Comparison of ENCODE assay signal across 9 cellular contexts in genomic region chr18:3220868-3221267, GRCh38. TPM values are rescaled to one million over a fixed set of nuclear protein-coding genes. Genes with fewer than 3 reads are reported as not detected.
DNase-seq lines count a peak whose midpoint lies in the region; ATAC-seq, FAIRE-seq and TF ChIP-seq lines count a peak whose summit lies in the region.
"Not testable (repeated sequence)": the region's sequence is repeated elsewhere in the genome, so short reads cannot be mapped to it uniquely, and the experiment has no call there.
"Had no signal": no experiment of that assay in that cellular context is flagged by ENCODE, and none has a peak within 500 bp of the region (broad histone marks: within the 10 kb centered on the region; RNA-seq: fewer than 3 reads in every experiment).

No MANE protein-coding gene starts in this region.

- not testable (repeated sequence) for H3K36me3 ChIP-seq in K562 (ENCODE audit: control insufficient read depth, insufficient read depth, low read length); esophagus muscularis mucosa; heart left ventricle; psoas muscle (ENCODE audit: insufficient read depth in 1 of 2, low read depth in 1 of 2); tibial artery
- H3K36me3 ChIP-seq in right atrium auricular region (peaks cover 15% of the 10 kb centered on the region), skeletal muscle tissue (ENCODE audit: control insufficient read depth in 3 of 3, insufficient read depth in 3 of 3, low read length in 3 of 3) (peaks cover 7 to 11% (median 8%) of the 10 kb centered on the region in 3 donors)

- H3K9me1 ChIP-seq in K562 (ENCODE audit: control insufficient read depth, insufficient read depth, low read length) = not testable (repeated sequence)

- in situ Hi-C loops in K562 (cut with MboI) = not testable (repeated sequence)

- not testable (repeated sequence) for H3K27me3 Mint-ChIP-seq in WTC11 (ENCODE audit: low read depth)

- H3K9me3 Mint-ChIP-seq in WTC11 = not testable (repeated sequence)

- TF ChIP-seq RAD21 in K562 (CRISPR knock-in tag; conservative IDR thresholded peaks at IDR 0.05 in 1 of 2, IDR thresholded peaks at IDR 0.05 in 1 of 2) = not testable (repeated sequence)

- DNase-seq in WTC11 (ENCODE audit: low spot score); K562 (ENCODE audit: extremely low read depth in 1 of 4, low spot score in 3 of 4); esophagus muscularis mucosa (ENCODE audit: extremely low spot score); heart left ventricle; right atrium auricular region (ENCODE audit: low spot score); psoas muscle; tibial artery: not testable (repeated sequence)

- H3K27ac ChIP-seq in K562 (ENCODE audit: extremely low read depth, low read depth, low read length) = not testable (repeated sequence)
- H3K27ac ChIP-seq in esophagus muscularis mucosa (replicated peaks in 1 of 4) (peak overlapping the region; percentile 76 to 82 (median 82)), heart left ventricle (peak overlapping the region in 11 of 12 donors; percentile 77 to 97 (median 91)), right atrium auricular region (peak overlapping the region; percentile 83 to 94), psoas muscle (peak overlapping the region; percentile 95), skeletal muscle tissue (ENCODE audit: low read depth, low read length) (peak overlapping the region; percentile 98), tibial artery (peak overlapping the region; percentile 80 to 81)

- BruUV-seq in K562 (replicated peaks; lab: Mats Ljungman, UMichigan) = not testable (repeated sequence)

- H3K79me2 ChIP-seq in K562 (ENCODE audit: control insufficient read depth, insufficient read depth, low read length) = not testable (repeated sequence)

- TF ChIP-seq EP300 in K562 (IDR thresholded peaks at IDR 0.05; ENCODE audit: low read length); esophagus muscularis mucosa (IDR thresholded peaks at IDR 0.05): not testable (repeated sequence)

- 69% methylated on average over 4 of the region's 4 CpGs for WGBS in K562 (ENCODE audit: insufficient coverage, low coverage, missing lambda C conversion rate)
- WGBS in esophagus muscularis mucosa = 96% methylated on average over 4 of the region's 4 CpGs
- 72 to 77% (median 76%) methylated on average over 4 of the region's 4 CpGs for WGBS in heart left ventricle, 4 donors
- 55 to 76% (median 60%) methylated on average over 4 of the region's 4 CpGs for WGBS in psoas muscle, 3 donors

- not testable (repeated sequence) for H3K27ac Mint-ChIP-seq in WTC11

- H3K4me1 Mint-ChIP-seq in WTC11 = peaks cover 21% of the 10 kb centered on the region

- not testable (repeated sequence) for TF ChIP-seq CTCF in WTC11 (IDR thresholded peaks at IDR 0.05); K562 (IDR thresholded peaks at IDR 0.05 in 2 of 3, conservative IDR thresholded peaks at IDR 0.05 in 1 of 3; ENCODE audit: insufficient read depth in 2 of 3, low read depth in 1 of 3, low read length in 3 of 3); esophagus muscularis mucosa (IDR thresholded peaks at IDR 0.05); heart left ventricle (IDR thresholded peaks at IDR 0.05); right atrium auricular region (IDR thresholded peaks at IDR 0.05); psoas muscle (IDR thresholded peaks at IDR 0.05); tibial artery (IDR thresholded peaks at IDR 0.05)

- ATAC-seq in WTC11, K562, heart left ventricle, psoas muscle: not testable (repeated sequence)

- not testable (repeated sequence) for H3K4me3 ChIP-seq in K562; esophagus muscularis mucosa; heart left ventricle; right atrium auricular region; psoas muscle; skeletal muscle tissue (ENCODE audit: low read length in 3 of 3); tibial artery

- TF ChIP-seq POLR2A in K562 (conservative IDR thresholded peaks at IDR 0.05); esophagus muscularis mucosa (IDR thresholded peaks at IDR 0.05; ENCODE audit: low read depth); heart left ventricle (IDR thresholded peaks at IDR 0.05): not testable (repeated sequence)

- H3K9me3 ChIP-seq in K562 (replicated peaks; ENCODE audit: control insufficient read depth, insufficient read depth, low read depth, low read length); esophagus muscularis mucosa; heart left ventricle; right atrium auricular region; psoas muscle; skeletal muscle tissue (ENCODE audit: control insufficient read depth in 3 of 3, low read length in 3 of 3); tibial artery: not testable (repeated sequence)

- POLR2A ChIA-PET in WTC11 (lab: Charles Lee) = not testable (repeated sequence)
- POLR2A ChIA-PET in K562 (lab: Yijun Ruan, JAX) = interaction anchor here (1.0 to 1.7 kb wide), 5 partner anchors 11 to 30 kb away, joined by 3 to 8 read pairs (median 3); no protein-coding TSS in a partner anchor

- H3K9ac ChIP-seq in K562 (ENCODE audit: insufficient read depth in 1 of 2, low read depth in 2 of 2, low read length in 2 of 2); skeletal muscle tissue (ENCODE audit: low read depth in 1 of 3, low read length in 3 of 3): not testable (repeated sequence)

- H2AFZ ChIP-seq in K562 (ENCODE audit: low read depth, low read length) = not testable (repeated sequence)

- intact Hi-C loops in K562 (cut with micrococcal nuclease); esophagus muscularis mucosa (cut with DNase I): not testable (repeated sequence)
- intact Hi-C loops in heart left ventricle (cut with DNase I) = loop anchor here in 1 of 10 donors (5.0 kb wide), 1 partner anchor 34 kb away; no protein-coding TSS in a partner anchor
- intact Hi-C loops in psoas muscle (cut with DNase I) = loop anchor here in 1 of 2 donors (5.0 kb wide), 1 partner anchor 34 kb away; no protein-coding TSS in a partner anchor
- intact Hi-C loops in tibial artery (cut with DNase I; ENCODE audit: low total_unique reads) = loop anchor here (10.0 kb wide), 1 partner anchor 56 kb away; no protein-coding TSS in a partner anchor

- H3K4me1 ChIP-seq in K562 (replicated peaks in 1 of 2; ENCODE audit: control insufficient read depth in 2 of 2, insufficient read depth in 2 of 2, low read length in 2 of 2) (peaks cover 5 to 12% of the 10 kb centered on the region in 2 experiments; a peak in 4 of 5 replicates), esophagus muscularis mucosa (peaks cover 5 to 33% (median 22%) of the 10 kb centered on the region in 4 donors), heart left ventricle (peaks cover 0 to 24% (median 0%) of the 10 kb centered on the region in 12 donors), psoas muscle (peaks cover 34% of the 10 kb centered on the region), skeletal muscle tissue (ENCODE audit: control insufficient read depth in 3 of 3, insufficient read depth in 3 of 3, low read length in 3 of 3) (peaks cover 19 to 33% (median 27%) of the 10 kb centered on the region in 3 donors), tibial artery (peaks cover 0 to 33% (median 2%) of the 10 kb centered on the region in 4 donors)
- not testable (repeated sequence) for H3K4me1 ChIP-seq in right atrium auricular region

- CTCF ChIA-PET in WTC11 (lab: Charles Lee) = interaction anchor here (1.2 kb wide), 1 partner anchor 157 kb away, joined by 3 read pairs; no protein-coding TSS in a partner anchor
- CTCF ChIA-PET in K562 (lab: Yijun Ruan, JAX; ENCODE audit: low intra/inter-chr PET ratio) = not testable (repeated sequence)

- H3K4me2 ChIP-seq in K562 (ENCODE audit: insufficient read depth, low read length) = not testable (repeated sequence)

- not testable (repeated sequence) for FAIRE-seq in K562 (lab: Jason Lieb, UNC)

- not testable (repeated sequence) for H3K36me3 Mint-ChIP-seq in WTC11

- not testable (repeated sequence) for H3K4me3 Mint-ChIP-seq in WTC11

- H3K27me3 ChIP-seq in K562 (ENCODE audit: control insufficient read depth in 2 of 2, insufficient read depth in 2 of 2, low read length in 2 of 2); esophagus muscularis mucosa; heart left ventricle; right atrium auricular region; psoas muscle (ENCODE audit: insufficient read depth in 3 of 3, low read length in 2 of 3); skeletal muscle tissue (ENCODE audit: control insufficient read depth in 3 of 3, insufficient read depth in 3 of 3, low read length in 3 of 3); tibial artery: not testable (repeated sequence)

- not testable (repeated sequence) for H4K20me1 ChIP-seq in K562 (replicated peaks; ENCODE audit: control insufficient read depth, insufficient read depth, low read length)

RNA-seq across cellular contexts. Expression of gene MYOM1, which starts 1.1 kb away (rescaled TPM):
- total RNA-seq in WTC11 (2021) (0.35 to 0.64 TPM (median 0.53 TPM) in 3 replicates), K562 (2014; rRNA removed) (0.41 and 0.59 TPM in 2 replicates), K562 (2014; rRNA removed; fragmentation: Illumina TruSeq; extraction: Trizol) (0.22 and 0.29 TPM in 2 replicates), K562 (2015; rRNA removed; fragmentation: Illumina TruSeq; extraction: Trizol) (0.47 and 0.64 TPM in 2 replicates), K562 (2021) (0.29 and 0.35 TPM in 2 replicates), esophagus muscularis mucosa (10 to 100 TPM; 13.3 to 31.7 (median 16.5) TPM), heart left ventricle (1,000 to 10,000 TPM in 4 of 9 donors, 100 to 1,000 TPM in 5; 393 to 1,344 (median 852) TPM), right atrium auricular region (100 to 1,000 TPM; 357 to 410 TPM), psoas muscle (100 to 1,000 TPM; 388 to 842 (median 567) TPM), skeletal muscle tissue (661 TPM)
- total RNA-seq in K562 (2011; cell fraction: chromatin; rRNA removed; ENCODE audit: low replicate concordance) = 0.44 and 1.2 TPM in 2 replicates
- total RNA-seq in K562 (2011; cell fraction: nucleolus; rRNA removed) = 0.17 and 0.26 TPM in 2 replicates
- total RNA-seq in K562 (2011; cell fraction: nucleoplasm; rRNA removed) = 0.15 and 0.29 TPM in 2 replicates
- polyA plus RNA-seq in K562 (2011; rRNA removed) (0.06 and 0.16 TPM in 2 replicates), K562 (2014; fragmentation: Illumina TruSeq; extraction: Trizol) (0.25 and 0.71 TPM in 2 replicates), K562 (2014; fragmentation: Nextera tagmentation; extraction: Ambion mirVana) (under 1 TPM; 0.01 to 0.03 TPM), K562 (2014; rRNA removed) (0.32 and 0.62 TPM in 2 replicates), heart left ventricle (100 to 1,000 TPM; 112 to 262 TPM), psoas muscle (100 to 1,000 TPM in 2 of 3 donors, 10 to 100 TPM in 1; 54.8 to 209 (median 117) TPM)
- 0.06 and 0.15 TPM in 2 replicates for polyA plus RNA-seq in K562 (2011; cell fraction: cytosol; rRNA removed)
- 0.26 and 0.32 TPM in 2 replicates for polyA plus RNA-seq in K562 (2011; cell fraction: nucleus; rRNA removed)
- 0.44 and 1.8 TPM in 2 replicates for polyA plus RNA-seq in K562 (2012)
- 0.25 and 0.30 TPM in 2 replicates for polyA minus RNA-seq in K562 (2011; rRNA and poly(A)+ RNA removed)
- 0.18 and 0.19 TPM in 2 replicates for polyA minus RNA-seq in K562 (2011; cell fraction: cytosol; rRNA and poly(A)+ RNA removed)
- 0.13 and 0.33 TPM in 2 replicates for polyA minus RNA-seq in K562 (2011; cell fraction: nucleus; rRNA and poly(A)+ RNA removed)
- total RNA-seq: Daoy had no signal

RNA-seq across cellular contexts. Expression of gene MYL12A, which starts 26.7 kb away (rescaled TPM):
- total RNA-seq in WTC11 (2021) (205 to 230 TPM (median 213 TPM) in 3 replicates), K562 (2014; rRNA removed) (426 and 468 TPM in 2 replicates), K562 (2014; rRNA removed; fragmentation: Illumina TruSeq; extraction: Trizol) (562 and 622 TPM in 2 replicates), K562 (2015; rRNA removed; fragmentation: Illumina TruSeq; extraction: Trizol) (508 and 559 TPM in 2 replicates), K562 (2021) (308 TPM in 2 replicates), esophagus muscularis mucosa (100 to 1,000 TPM; 297 to 460 (median 380) TPM), heart left ventricle (1,000 to 10,000 TPM; 1,642 to 7,537 (median 4,549) TPM), right atrium auricular region (1,000 to 10,000 TPM; 1,108 to 5,712 TPM), psoas muscle (1,000 to 10,000 TPM in 3 of 4 donors, 100 to 1,000 TPM in 1; 995 to 3,547 (median 2,203) TPM), skeletal muscle tissue (694 TPM)
- 123 and 212 TPM in 2 replicates for total RNA-seq in K562 (2011; cell fraction: chromatin; rRNA removed; ENCODE audit: low replicate concordance)
- total RNA-seq in K562 (2011; cell fraction: nucleolus; rRNA removed) = 138 and 168 TPM in 2 replicates
- total RNA-seq in K562 (2011; cell fraction: nucleoplasm; rRNA removed) = 206 and 258 TPM in 2 replicates
- polyA plus RNA-seq in K562 (2011; rRNA removed) (714 and 790 TPM in 2 replicates), K562 (2014; fragmentation: Illumina TruSeq; extraction: Trizol) (471 and 510 TPM in 2 replicates), K562 (2014; fragmentation: Nextera tagmentation; extraction: Ambion mirVana) (1,000 to 10,000 TPM in 1 of 2 experiments, 100 to 1,000 TPM in 1; 837 to 1,031 TPM), K562 (2014; rRNA removed) (365 and 466 TPM in 2 replicates), heart left ventricle (1,000 to 10,000 TPM; 2,104 to 2,994 TPM), psoas muscle (1,000 to 10,000 TPM in 2 of 3 donors, 100 to 1,000 TPM in 1; 957 to 3,920 (median 1,327) TPM)
- polyA plus RNA-seq in K562 (2011; cell fraction: cytosol; rRNA removed) = 163 and 438 TPM in 2 replicates
- 127 and 293 TPM in 2 replicates for polyA plus RNA-seq in K562 (2011; cell fraction: nucleus; rRNA removed)
- 525 and 687 TPM in 2 replicates for polyA plus RNA-seq in K562 (2012)
- 571 and 811 TPM in 2 replicates for polyA minus RNA-seq in K562 (2011; rRNA and poly(A)+ RNA removed)
- polyA minus RNA-seq in K562 (2011; cell fraction: cytosol; rRNA and poly(A)+ RNA removed) = 177 and 220 TPM in 2 replicates
- polyA minus RNA-seq in K562 (2011; cell fraction: nucleus; rRNA and poly(A)+ RNA removed) = 135 and 263 TPM in 2 replicates

RNA-seq across cellular contexts. Expression of gene MYL12B, which starts 41.1 kb away (rescaled TPM):
- total RNA-seq in WTC11 (2021) = 158 to 173 TPM (median 163 TPM) in 3 replicates
- 18.4 and 30.7 TPM in 2 replicates for total RNA-seq in K562 (2011; cell fraction: chromatin; rRNA removed; ENCODE audit: low replicate concordance)
- 35.7 and 36.0 TPM in 2 replicates for total RNA-seq in K562 (2011; cell fraction: nucleolus; rRNA removed)
- total RNA-seq in K562 (2011; cell fraction: nucleoplasm; rRNA removed) = 40.3 and 46.9 TPM in 2 replicates
- total RNA-seq in K562 (2014; rRNA removed) = 220 and 238 TPM in 2 replicates
- 478 and 512 TPM in 2 replicates for total RNA-seq in K562 (2014; rRNA removed; fragmentation: Illumina TruSeq; extraction: Trizol)
- total RNA-seq in K562 (2015; rRNA removed; fragmentation: Illumina TruSeq; extraction: Trizol) = 357 and 396 TPM in 2 replicates
- total RNA-seq in K562 (2021) = 242 and 256 TPM in 2 replicates
- polyA plus RNA-seq in K562 (2011; rRNA removed) = 531 and 554 TPM in 2 replicates
- 196 and 355 TPM in 2 replicates for polyA plus RNA-seq in K562 (2011; cell fraction: cytosol; rRNA removed)
- polyA plus RNA-seq in K562 (2011; cell fraction: nucleus; rRNA removed) = 72.1 and 160 TPM in 2 replicates
- 338 and 426 TPM in 2 replicates for polyA plus RNA-seq in K562 (2012)
- polyA plus RNA-seq in K562 (2014; fragmentation: Illumina TruSeq; extraction: Trizol) = 451 and 463 TPM in 2 replicates
- 100 to 1,000 TPM; 913 to 995 TPM for polyA plus RNA-seq in K562 (2014; fragmentation: Nextera tagmentation; extraction: Ambion mirVana)
- 270 and 274 TPM in 2 replicates for polyA plus RNA-seq in K562 (2014; rRNA removed)
- 343 and 432 TPM in 2 replicates for polyA minus RNA-seq in K562 (2011; rRNA and poly(A)+ RNA removed)
- polyA minus RNA-seq in K562 (2011; cell fraction: cytosol; rRNA and poly(A)+ RNA removed) = 128 and 163 TPM in 2 replicates
- polyA minus RNA-seq in K562 (2011; cell fraction: nucleus; rRNA and poly(A)+ RNA removed) = 25.4 and 59.0 TPM in 2 replicates
- 100 to 1,000 TPM; 211 to 279 (median 244) TPM for total RNA-seq in esophagus muscularis mucosa
- total RNA-seq in heart left ventricle = 100 to 1,000 TPM; 185 to 292 (median 210) TPM
- 100 to 1,000 TPM; 317 to 462 TPM for polyA plus RNA-seq in heart left ventricle
- 100 to 1,000 TPM; 180 to 231 TPM for total RNA-seq in right atrium auricular region
- total RNA-seq in psoas muscle = 100 to 1,000 TPM; 163 to 212 (median 180) TPM
- polyA plus RNA-seq in psoas muscle = 100 to 1,000 TPM; 193 to 243 (median 240) TPM
- total RNA-seq in skeletal muscle tissue = 178 TPM

Comparison
In these comparisons a context has a peak if more than half of its experiments do, and no peak if none do; other contexts are left out.
1. RNA of gene MYOM1, which starts 1.1 kb away (total RNA-seq): 393 to 1,344 TPM in heart left ventricle, 388 to 842 TPM in psoas muscle, 661 TPM in skeletal muscle tissue (single experiment) and 357 to 410 TPM in right atrium auricular region; 13.3 to 31.7 TPM in esophagus muscularis mucosa, 0.15 to 1.2 TPM in K562 and 0.35 to 0.64 TPM in WTC11; every median in the first group is over 10 times any median in the second.